In genomic region chr10:50512214-50512595, GRCh38 we compare ENCODE assay signal across 12 cellular contexts.
DNase-seq lines count a peak whose midpoint lies in the region; ATAC-seq and TF ChIP-seq lines count a peak whose summit lies in the region.
"Had no signal": no experiment of that assay in that cellular context is flagged by ENCODE, and none has a peak within 500 bp of the region (broad histone marks: within the 10 kb centered on the region; RNA-seq: fewer than 3 reads in every experiment).

No MANE protein-coding gene starts in this region.

- dilution Hi-C loops in IMR-90 (cut with HindIII; ENCODE audit: low sequenced_read_pairs, unreplicated experiment), result no loop called here

- H2AK9ac ChIP-seq in IMR-90 (replicated peaks; ENCODE audit: low read depth, low read length, poor library complexity), result no peak overlapping the region

- peaks cover 74% of the 10 kb centered on the region for H3K4me1 Mint-ChIP-seq in activated T-cell treated with anti-CD3 and anti-CD28 coated beads, Interleukin-2, amount 50 U/mL, for 4 hours (ENCODE audit: low read depth)
- H3K4me1 Mint-ChIP-seq in stimulated activated memory B cell treated with anti-CD40 and anti-IgM and Interleukin-4, amounts not matched to agents 10 μg/mL and 1 μg/mL and 100 μg/mL, for 72 hours, result peaks cover 69% of the 10 kb centered on the region

- H2AFZ ChIP-seq in IMR-90 (replicated peaks; ENCODE audit: low read length, poor library complexity), result no peak overlapping the region

- peaks cover 20% of the 10 kb centered on the region for H3K36me3 Mint-ChIP-seq in activated T-cell treated with anti-CD3 and anti-CD28 coated beads, Interleukin-2, amount 50 U/mL, for 4 hours (ENCODE audit: insufficient read depth)
- peaks cover 16% of the 10 kb centered on the region for H3K36me3 Mint-ChIP-seq in stimulated activated memory B cell treated with anti-CD40 and anti-IgM and Interleukin-4, amounts not matched to agents 10 μg/mL and 1 μg/mL and 100 μg/mL, for 72 hours

- H3K27ac Mint-ChIP-seq in stimulated activated memory B cell treated with anti-CD40 and anti-IgM and Interleukin-4, amounts not matched to agents 10 μg/mL and 1 μg/mL and 100 μg/mL, for 72 hours, result peak overlapping the region; percentile 1
- H3K27ac Mint-ChIP-seq: HFFc6 had no signal

- no peak overlapping the region for H4K8ac ChIP-seq in IMR-90 (ENCODE audit: low read depth in 2 of 2, low read length in 2 of 2)

- H2AK5ac ChIP-seq in IMR-90 (ENCODE audit: low read depth, low read length), result no peak overlapping the region; the same call in 1 of the 2 replicates

- no peak for DNase-seq in activated T-cell treated with anti-CD3 and anti-CD28 coated beads, Interleukin-2, amount 50 U/mL, for 4 hours
- DNase-seq in activated T-cell treated with anti-CD3 and anti-CD28 coated beads for 4 hours (no peak), IMR-90 (peak; percentile 55), body of pancreas (no peak), cerebellum (ENCODE audit: low spot score) (no peak)
- DNase-seq in stimulated activated CD4-positive, alpha-beta T cell treated with anti-CD3 and anti-CD28 coated beads, Interleukin-1b, Interleukin-23, amount 100 ng/mL, for 48 hours, result no peak
- DNase-seq: effector memory CD4-positive, alpha-beta T cell; NCI-H2107; Peyer's patch had no signal

- H3K18ac ChIP-seq in IMR-90 (ENCODE audit: low read depth, low read length), result no peak overlapping the region

- peaks cover 0 to 32% of the 10 kb centered on the region in 2 experiments; a peak in 2 of 4 replicates for H3K79me1 ChIP-seq in IMR-90 (ENCODE audit: low read depth in 1 of 2, low read length in 2 of 2)

- no TSS peak for BruUV-seq in IMR-90 (replicated peaks; lab: Mats Ljungman, UMichigan)

- H3K14ac ChIP-seq in IMR-90 (replicated peaks; ENCODE audit: low read depth, low read length), result 0 out of 2 replicates have a peak overlapping the region, but pooled peaks have one; percentile 11

- ATAC-seq in activated T-cell treated with anti-CD3 and anti-CD28 coated beads, Interleukin-2, amount 50 U/mL, for 4 hours, result no peak
- ATAC-seq in IMR-90 (ENCODE audit: low read depth) (peak; percentile 47), body of pancreas (no peak), HG03039 (IDR thresholded peaks at IDR 0.05; ENCODE audit: unreplicated experiment) (no peak)
- ATAC-seq in stimulated activated memory B cell treated with anti-CD40 and anti-IgM and Interleukin-4, amounts not matched to agents 10 μg/mL and 1 μg/mL and 100 μg/mL, for 72 hours, result no peak

- H2BK120ac ChIP-seq in IMR-90 (ENCODE audit: low read depth, low read length), result no peak overlapping the region

- POLR2A ChIA-PET in IMR-90 (lab: Charles Lee; ENCODE audit: unreplicated experiment), result no interaction called here

- H3K27me3 ChIP-seq in IMR-90 (ENCODE audit: control insufficient read depth, insufficient read depth, low read length) (no peaks in the 10 kb centered on the region), body of pancreas (no peaks in the 10 kb centered on the region)
- H3K27me3 ChIP-seq: Peyer's patch had no signal

- H2BK20ac ChIP-seq in IMR-90 (ENCODE audit: low read depth, low read length), result no peak overlapping the region

- WGBS in IMR-90 (ENCODE audit: extremely low coverage in 2 of 2, insufficient read length in 1 of 2), 2 experiments, result no CpG with 5 or more reads among the region's 1 CpG
- WGBS in body of pancreas, 2 donors, result 18 to 43% methylated on average over 1 of the region's 1 CpG

- in situ Hi-C loops in IMR-90 (cut with MboI; ENCODE audit: low sequenced_read_pairs), result no loop called here

- H3K4me3 ChIP-seq in IMR-90 (ENCODE audit: insufficient read depth, low read depth, low read length) (no peak overlapping the region), body of pancreas (no peak overlapping the region)
- H3K4me3 ChIP-seq: Peyer's patch had no signal

- no peak overlapping the region for H4K91ac ChIP-seq in IMR-90 (ENCODE audit: insufficient read depth, low read depth, low read length)

- no peaks in the 10 kb centered on the region for H3K9me3 Mint-ChIP-seq in activated T-cell treated with anti-CD3 and anti-CD28 coated beads, Interleukin-2, amount 50 U/mL, for 4 hours
- H3K9me3 Mint-ChIP-seq in stimulated activated memory B cell treated with anti-CD40 and anti-IgM and Interleukin-4, amounts not matched to agents 10 μg/mL and 1 μg/mL and 100 μg/mL, for 72 hours, result no peaks in the 10 kb centered on the region
- H3K9me3 Mint-ChIP-seq: HFFc6 had no signal

- peak overlapping the region; percentile 2 for H3K4me3 Mint-ChIP-seq in activated T-cell treated with anti-CD3 and anti-CD28 coated beads, Interleukin-2, amount 50 U/mL, for 4 hours
- H3K4me3 Mint-ChIP-seq in stimulated activated memory B cell treated with anti-CD40 and anti-IgM and Interleukin-4, amounts not matched to agents 10 μg/mL and 1 μg/mL and 100 μg/mL, for 72 hours, result no peak overlapping the region
- H3K4me3 Mint-ChIP-seq: HFFc6 had no signal

- H4K20me1 ChIP-seq in IMR-90 (ENCODE audit: insufficient read depth, low read length), result peaks cover 11% of the 10 kb centered on the region

- no peak overlapping the region for H4K5ac ChIP-seq in IMR-90 (ENCODE audit: low read depth, low read length)

- H2BK5ac ChIP-seq in IMR-90 (ENCODE audit: low read depth, low read length, poor library complexity, severe bottlenecking), result no peak overlapping the region

- H3K4me2 ChIP-seq in IMR-90 (ENCODE audit: low read depth, low read length), result no peak overlapping the region

- H3K4ac ChIP-seq in IMR-90 (ENCODE audit: low read depth, low read length), result no peak overlapping the region

- no peak overlapping the region for H3K27ac ChIP-seq in IMR-90 (ENCODE audit: insufficient read depth, low read length)
- H3K27ac ChIP-seq in body of pancreas, result peak overlapping the region in 3 of 4 donors; percentile 20 to 57 (median 30)

- H3K4me1 ChIP-seq in IMR-90 (ENCODE audit: control insufficient read depth, insufficient read depth, low read length) (peaks cover 12% of the 10 kb centered on the region), body of pancreas (peaks cover 64% of the 10 kb centered on the region)

- TF ChIP-seq POLR2A in IMR-90 (IDR thresholded peaks at IDR 0.05; ENCODE audit: low read depth, low read length) (no peak), body of pancreas (IDR thresholded peaks at IDR 0.05) (no peak)

- CTCF ChIA-PET in IMR-90 (lab: Yijun Ruan, JAX), result interaction anchor here (1.2 kb wide), 1 partner anchor 9 kb away, joined by 4 read pairs; no protein-coding TSS in a partner anchor

- TF ChIP-seq CTCF in IMR-90 (conservative IDR thresholded peaks at IDR 0.05; ENCODE audit: low read depth, low read length) (no peak), body of pancreas (IDR thresholded peaks at IDR 0.05) (no peak)

- H3K9me3 ChIP-seq in IMR-90 (ENCODE audit: control insufficient read depth, insufficient read depth, low read length), result no peaks in the 10 kb centered on the region
- no peaks in the 10 kb centered on the region for H3K9me3 ChIP-seq in body of pancreas
- H3K9me3 ChIP-seq: Peyer's patch had no signal

- intact Hi-C loops in IMR-90 (cut with micrococcal nuclease), result loop anchor here (5.0 kb wide), 1 partner anchor 110 kb away; the partner anchor contains the start of gene SGMS1
- intact Hi-C loops in body of pancreas (cut with DNase I), result no loop called here

- no peak overlapping the region for H3K9ac ChIP-seq in IMR-90 (ENCODE audit: low read depth, low read length)

- no peak overlapping the region for H3K23ac ChIP-seq in IMR-90 (ENCODE audit: low read depth, low read length)

- no peak overlapping the region for H3K56ac ChIP-seq in IMR-90 (ENCODE audit: extremely low read depth, insufficient read depth, low read length)

- H3K36me3 ChIP-seq in IMR-90 (ENCODE audit: control insufficient read depth, insufficient read depth, low read length) (no peaks in the 10 kb centered on the region; the same call in 1 of the 2 replicates), body of pancreas (replicated peaks in 1 of 2; ENCODE audit: insufficient read depth in 1 of 2, low read depth in 2 of 2) (no peaks in the 10 kb centered on the region)
- H3K36me3 ChIP-seq: Peyer's patch had no signal

- H3K27me3 Mint-ChIP-seq in activated T-cell treated with anti-CD3 and anti-CD28 coated beads, Interleukin-2, amount 50 U/mL, for 4 hours (ENCODE audit: low read depth), result no peaks in the 10 kb centered on the region
- H3K27me3 Mint-ChIP-seq in stimulated activated memory B cell treated with anti-CD40 and anti-IgM and Interleukin-4, amounts not matched to agents 10 μg/mL and 1 μg/mL and 100 μg/mL, for 72 hours, result no peaks in the 10 kb centered on the region

- no peak for TF ChIP-seq RAD21 in IMR-90 (IDR thresholded peaks at IDR 0.05; ENCODE audit: low read length)

- H2BK15ac ChIP-seq in IMR-90 (ENCODE audit: low read depth, low read length), result no peak overlapping the region

- H3K9me1 ChIP-seq in IMR-90 (ENCODE audit: insufficient read depth, low read length), result peaks cover 8% of the 10 kb centered on the region

TF ChIP-seq in IMR-90, 13 proteins besides CTCF, POLR2A, EP300 and RAD21:
- TF ChIP-seq USF2 (IDR thresholded peaks at IDR 0.05; ENCODE audit: low read depth, low read length), result no peak
- TF ChIP-seq MAFK (IDR thresholded peaks at IDR 0.05; ENCODE audit: low read depth, low read length), result no peak
- no peak for TF ChIP-seq NFE2L2 (IDR thresholded peaks at IDR 0.05; ENCODE audit: low read depth, low read length)
- no peak for TF ChIP-seq FOS (IDR thresholded peaks at IDR 0.05; ENCODE audit: low read depth, low read length)
- TF ChIP-seq RFX5 (IDR thresholded peaks at IDR 0.05; ENCODE audit: low read depth, low read length), result no peak
- no peak for TF ChIP-seq CEBPB (IDR thresholded peaks at IDR 0.05; ENCODE audit: low read depth, low read length)
TF ChIP-seq in IMR-90: peak in this region for 0.
